24 cellular contexts compared by ENCODE assay signal in genomic region chr12:88868062-88868461, GRCh38.
DNase-seq lines count a peak whose midpoint lies in the region; ATAC-seq and TF ChIP-seq lines count a peak whose summit lies in the region.
"Had no signal": no experiment of that assay in that cellular context is flagged by ENCODE, and none has a peak within 500 bp of the region (broad histone marks: within the 10 kb centered on the region; RNA-seq: fewer than 3 reads in every experiment).

No MANE protein-coding gene starts in this region.

- no peak overlapping the region for H3K27ac Mint-ChIP-seq in activated CD8-positive, alpha-beta memory T cell treated with anti-CD3 and anti-CD28 coated beads, Interleukin-2, amount 10 ng/mL, durations not matched to agents 7 days and 5 days
- H3K27ac Mint-ChIP-seq: CD4-positive, CD25-positive, alpha-beta regulatory T cell had no signal

- no peaks in the 10 kb centered on the region for H3K36me3 ChIP-seq in sigmoid colon
- H3K36me3 ChIP-seq: BE2C, HAP-1, Peyer's patch had no signal

- H3K4me1 ChIP-seq in sigmoid colon, result peaks cover 0 to 29% (median 9%) of the 10 kb centered on the region in 4 donors
- H3K4me1 ChIP-seq: BE2C, Peyer's patch had no signal

- TF ChIP-seq EP300 in sigmoid colon (IDR thresholded peaks at IDR 0.05), result no peak

- no peak overlapping the region for H3K4me3 Mint-ChIP-seq in activated CD8-positive, alpha-beta memory T cell treated with anti-CD3 and anti-CD28 coated beads, Interleukin-2, amount 10 ng/mL, durations not matched to agents 7 days and 5 days
- H3K4me3 Mint-ChIP-seq: CD4-positive, CD25-positive, alpha-beta regulatory T cell had no signal

- CTCF ChIA-PET in activated CD8-positive, alpha-beta memory T cell treated with anti-CD3 and anti-CD28 coated beads, Interleukin-2, amount 10 ng/mL, durations not matched to agents 7 days and 5 days (lab: Charles Lee), result no interaction called here

- H3K9me3 Mint-ChIP-seq in activated CD8-positive, alpha-beta memory T cell treated with anti-CD3 and anti-CD28 coated beads, Interleukin-2, amount 10 ng/mL, durations not matched to agents 7 days and 5 days (ENCODE audit: low read depth), result no peaks in the 10 kb centered on the region

- H3K27me3 Mint-ChIP-seq in activated CD8-positive, alpha-beta memory T cell treated with anti-CD3 and anti-CD28 coated beads, Interleukin-2, amount 10 ng/mL, durations not matched to agents 7 days and 5 days, result no peaks in the 10 kb centered on the region
- H3K27me3 Mint-ChIP-seq: CD4-positive, CD25-positive, alpha-beta regulatory T cell had no signal

- no peak for TF ChIP-seq POLR2A in sigmoid colon (IDR thresholded peaks at IDR 0.05)

- H3K4me1 Mint-ChIP-seq in activated CD8-positive, alpha-beta memory T cell treated with anti-CD3 and anti-CD28 coated beads, Interleukin-2, amount 10 ng/mL, durations not matched to agents 7 days and 5 days, result no peaks in the 10 kb centered on the region
- H3K4me1 Mint-ChIP-seq: CD4-positive, CD25-positive, alpha-beta regulatory T cell had no signal

- H3K4me3 ChIP-seq in fibroblast of the aortic adventitia (ENCODE audit: low read depth, low read length) (no peak overlapping the region), sigmoid colon (no peak overlapping the region)
- H3K4me3 ChIP-seq: GM12878, HAP-1, K562, Peyer's patch had no signal

- no peaks in the 10 kb centered on the region for H3K36me3 Mint-ChIP-seq in activated CD8-positive, alpha-beta memory T cell treated with anti-CD3 and anti-CD28 coated beads, Interleukin-2, amount 10 ng/mL, durations not matched to agents 7 days and 5 days
- H3K36me3 Mint-ChIP-seq: CD4-positive, CD25-positive, alpha-beta regulatory T cell had no signal

- TF ChIP-seq CTCF in fibroblast of the aortic adventitia (IDR thresholded peaks at IDR 0.05; ENCODE audit: insufficient read depth, low read length) (no peak), sigmoid colon (IDR thresholded peaks at IDR 0.05) (no peak)

- DNase-seq in NCI-H446 treated with DMSO at 0.1 percent for 48 hours (lab: John Stamatoyannopoulos, UW), result peak; percentile 29
- no peak for DNase-seq in NCI-H446 (lab: John Stamatoyannopoulos, UW)
- DNase-seq in GM03348 (ENCODE audit: low spot score), result peak; percentile 24
- peak; percentile 11 for DNase-seq in NCI-H69 (lab: John Stamatoyannopoulos, UW)
- DNase-seq in fibroblast of the aortic adventitia (ENCODE audit: low read depth), result peak; percentile 65
- no peak for DNase-seq in sigmoid colon
- DNase-seq in activated CD8-positive, alpha-beta memory T cell treated with anti-CD3 and anti-CD28 coated beads, Interleukin-2, amount 10 ng/mL, durations not matched to agents 7 days and 5 days, result no peak
- no peak for DNase-seq in NCI-H2107 treated with DMSO at 0.1 percent for 48 hours (lab: John Stamatoyannopoulos, UW; ENCODE audit: unreplicated experiment)
- DNase-seq: 8988T; BE2C; CD4-positive, CD25-positive, alpha-beta regulatory T cell; COR-L47; GF-D8; NCI-H1105 treated with DMSO at 0.1 percent for 48 hours; NCI-H1694 treated with DMSO at 0.1 percent for 48 hours; NCI-H2227 treated with DMSO at 0.1 percent for 48 hours; NCI-H526 treated with DMSO at 0.1 percent for 48 hours; NK-92 treated with Interleukin-12 subunit alpha and Interleukin-12 subunit beta, amount 100 ng/mL, for 24 hours; Peyer's patch; SHP77; SK-N-SH had no signal

- no peaks in the 10 kb centered on the region for H3K27me3 ChIP-seq in sigmoid colon
- H3K27me3 ChIP-seq: BE2C, Peyer's patch had no signal

- H3K9me3 ChIP-seq in sigmoid colon, result no peaks in the 10 kb centered on the region
- H3K9me3 ChIP-seq: BE2C, HAP-1, Peyer's patch, SK-N-SH had no signal

- ATAC-seq in activated CD8-positive, alpha-beta memory T cell treated with anti-CD3 and anti-CD28 coated beads, Interleukin-2, amount 10 ng/mL, durations not matched to agents 7 days and 5 days, result no peak
- ATAC-seq: GM12878, K562 had no signal

- H3K27ac ChIP-seq in sigmoid colon, result no peak overlapping the region
- H3K27ac ChIP-seq: Peyer's patch had no signal

- intact Hi-C loops in sigmoid colon (cut with DNase I), result no loop called here

Comparison
In these comparisons a context has a peak if more than half of its experiments do, and no peak if none do; other contexts are left out.
1. DNase-seq: peak in NCI-H446 treated with DMSO at 0.1 percent for 48 hours (single experiment), GM03348 (single experiment), NCI-H69 (single experiment) and fibroblast of the aortic adventitia (single experiment); none in NCI-H446 (0 of 2), sigmoid colon (single experiment), activated CD8-positive, alpha-beta memory T cell treated with anti-CD3 and anti-CD28 coated beads, Interleukin-2, amount 10 ng/mL, durations not matched to agents 7 days and 5 days (single experiment) and NCI-H2107 treated with DMSO at 0.1 percent for 48 hours (single experiment).